ENCODE assay signal across 8 cellular contexts in genomic region chr15:89143503-89144162, GRCh38. TPM values are rescaled to one million over a fixed set of nuclear protein-coding genes. Genes with fewer than 3 reads are reported as not detected.
DNase-seq lines count a peak whose midpoint lies in the region; ATAC-seq, FAIRE-seq and TF ChIP-seq lines count a peak whose summit lies in the region.

No MANE protein-coding gene starts in this region.

- no peak for TF ChIP-seq EP300 in GM12878 (IDR thresholded peaks at IDR 0.05; ENCODE audit: borderline replicate concordance in 1 of 2, control insufficient read depth in 1 of 2, low read depth in 2 of 2, low read length in 2 of 2)

- no peak for TF ChIP-seq POLR2A in GM12878 (IDR thresholded peaks at IDR 0.05; ENCODE audit: low read depth, low read length)

- WGBS in GM12878 (ENCODE audit: insufficient coverage, insufficient replicate concordance, low lambda C conversion rate, missing lambda C conversion rate) = 69% methylated on average over 6 of the region's 6 CpGs

- H4K20me1 ChIP-seq in GM12878 (ENCODE audit: control insufficient read depth, insufficient read depth) = no peaks in the 10 kb centered on the region; the same call in 1 of the 2 replicates

- in situ Hi-C loops in GM12878 (cut with MboI) = no loop called here

- H3K9me3 ChIP-seq in GM12878 (replicated peaks; ENCODE audit: control insufficient read depth, insufficient read depth, low read length) = no peaks in the 10 kb centered on the region
- no peaks in the 10 kb centered on the region for H3K9me3 ChIP-seq in naive thymus-derived CD4-positive, alpha-beta T cell (ENCODE audit: control insufficient read depth in 2 of 3, low read length in 3 of 3)

- RAD21 ChIA-PET in GM12878 (lab: Charles Lee; ENCODE audit: unreplicated experiment) = interaction anchor here (1.0 to 1.5 kb wide), 2 partner anchors 14 to 100 kb away, joined by 3 read pairs; partner anchors contain the start of gene FANCI

- SMC1A ChIA-PET in GM12878 (lab: Charles Lee; ENCODE audit: uncharacterized antibody, unreplicated experiment) = interaction anchor here (0.6 to 0.8 kb wide), 2 partner anchors 56 to 72 kb away, joined by 3 to 4 read pairs; partner anchors contain the start of gene ABHD2

- H3K4me1 ChIP-seq in GM12878 (ENCODE audit: control insufficient read depth, insufficient read depth, low read length) = no peaks in the 10 kb centered on the region
- peaks cover 0 to 9% of the 10 kb centered on the region in 2 donors for H3K4me1 ChIP-seq in naive thymus-derived CD4-positive, alpha-beta T cell (ENCODE audit: control insufficient read depth in 2 of 2, insufficient read depth in 2 of 2, low read length in 2 of 2)

- H3K27me3 ChIP-seq in GM12878 (replicated peaks in 1 of 2; ENCODE audit: control insufficient read depth in 2 of 2, insufficient read depth in 2 of 2, low read length in 1 of 2) = no peaks in the 10 kb centered on the region
- no peaks in the 10 kb centered on the region for H3K27me3 ChIP-seq in naive thymus-derived CD4-positive, alpha-beta T cell (ENCODE audit: control insufficient read depth in 2 of 2, insufficient read depth in 2 of 2, low read length in 2 of 2)

- TF ChIP-seq CTCF in GM12878 (IDR thresholded peaks at IDR 0.05 in 2 of 3, conservative IDR thresholded peaks at IDR 0.05 in 1 of 3; ENCODE audit: control insufficient read depth in 2 of 3, extremely low read depth in 1 of 3, insufficient read depth in 1 of 3, low read depth in 3 of 3, low read length in 3 of 3) (no peak), GM20000 (IDR thresholded peaks at IDR 0.05; ENCODE audit: extremely low read depth, missing control alignments) (no peak)

- H3K27ac Mint-ChIP-seq in naive thymus-derived CD4-positive, alpha-beta T cell = no peak overlapping the region

- POLR2A ChIA-PET in GM12878 (lab: Charles Lee) = interaction anchor here (0.6 kb wide), 1 partner anchor 212 kb away, joined by 3 read pairs; no protein-coding TSS in a partner anchor
- POLR2A ChIA-PET in naive thymus-derived CD4-positive, alpha-beta T cell (lab: Charles Lee) = interaction anchor here (0.8 kb wide), 1 partner anchor 113 kb away, joined by 3 read pairs; no protein-coding TSS in a partner anchor

- H3K36me3 ChIP-seq in GM12878 (ENCODE audit: control insufficient read depth in 2 of 2, insufficient read depth in 2 of 2, low read length in 1 of 2) = peaks cover 2 to 9% of the 10 kb centered on the region in 2 experiments; a peak in 3 of 4 replicates
- H3K36me3 ChIP-seq in naive thymus-derived CD4-positive, alpha-beta T cell (ENCODE audit: control insufficient read depth in 2 of 3, insufficient read depth in 3 of 3, low read length in 3 of 3) = peaks cover 0 to 19% (median 5%) of the 10 kb centered on the region in 3 experiments

- H2AFZ ChIP-seq in GM12878 (ENCODE audit: control insufficient read depth, low read depth, low read length) = no peak overlapping the region

- H3K4me1 Mint-ChIP-seq in naive thymus-derived CD4-positive, alpha-beta T cell = peaks cover 0 to 21% (median 7%) of the 10 kb centered on the region in 7 donors

- ATAC-seq in GM12878 = peak; percentile 66
- peak; percentile 86 for ATAC-seq in naive thymus-derived CD4-positive, alpha-beta T cell

- no peak overlapping the region for H3K27ac ChIP-seq in GM12878 (ENCODE audit: control insufficient read depth, insufficient read depth)
- no peak overlapping the region for H3K27ac ChIP-seq in naive thymus-derived CD4-positive, alpha-beta T cell (ENCODE audit: low read depth, low read length)

- no peak for FAIRE-seq in GM12878 (lab: Jason Lieb, UNC)

- no peak overlapping the region for H3K4me2 ChIP-seq in GM12878 (ENCODE audit: control insufficient read depth, insufficient read depth)

- H3K36me3 Mint-ChIP-seq in naive thymus-derived CD4-positive, alpha-beta T cell = peaks cover 0 to 50% (median 11%) of the 10 kb centered on the region in 5 donors

- TF ChIP-seq RAD21 in GM12878 (IDR thresholded peaks at IDR 0.05; ENCODE audit: insufficient read depth, low read depth, low read length) = no peak

- BruUV-seq in GM12878 (replicated peaks; lab: Mats Ljungman, UMichigan) = no TSS peak

- no peak overlapping the region for H3K4me3 ChIP-seq in GM12878
- no peak overlapping the region for H3K4me3 ChIP-seq in naive thymus-derived CD4-positive, alpha-beta T cell (ENCODE audit: low read length)

- H3K4me3 Mint-ChIP-seq in naive thymus-derived CD4-positive, alpha-beta T cell = no peak overlapping the region

- no peak overlapping the region for H3K9ac ChIP-seq in GM12878 (ENCODE audit: control insufficient read depth, insufficient read depth, low read length)

- no peaks in the 10 kb centered on the region for H3K79me2 ChIP-seq in GM12878 (ENCODE audit: control insufficient read depth, insufficient read depth, low read length)

- intact Hi-C loops in GM12878 (cut with micrococcal nuclease; ENCODE audit: unreplicated experiment) = no loop called here
- intact Hi-C loops in naive thymus-derived CD4-positive, alpha-beta T cell (cut with micrococcal nuclease) = loop anchor here in 1 of 2 donors (1.0 kb wide), 1 partner anchor 14 kb away; no protein-coding TSS in a partner anchor
- intact Hi-C loops in posterior vena cava (cut with DNase I) = no loop called here

- no peaks in the 10 kb centered on the region for H3K9me3 Mint-ChIP-seq in naive thymus-derived CD4-positive, alpha-beta T cell

- peak; percentile 63 for DNase-seq in GM03348 (ENCODE audit: low spot score)
- DNase-seq in MV-4-11 (lab: John Stamatoyannopoulos, UW) = peak; percentile 94
- DNase-seq in GM12878 (ENCODE audit: low read depth, low spot score) = peak; percentile 21
- DNase-seq in naive thymus-derived CD4-positive, alpha-beta T cell = no peak
- DNase-seq in occipital lobe (lab: John Stamatoyannopoulos, UW) = no peak
- DNase-seq in GM20000 (ENCODE audit: low spot score) = no peak
- no peak for DNase-seq in activated CD4-positive, alpha-beta T cell treated with anti-CD3 and anti-CD28 coated beads, Interleukin-2, amount 50 U/mL, for 4 hours
- no peak for DNase-seq in posterior vena cava (ENCODE audit: low spot score)

- CTCF ChIA-PET in GM12878 (lab: Yijun Ruan, JAX) = interaction anchor here (0.7 to 1.7 kb wide), 4 partner anchors 14 to 28 kb away, joined by 3 to 8 read pairs (median 4); no protein-coding TSS in a partner anchor
- CTCF ChIA-PET in naive thymus-derived CD4-positive, alpha-beta T cell (lab: Charles Lee) = no interaction called here

- no peaks in the 10 kb centered on the region for H3K27me3 Mint-ChIP-seq in naive thymus-derived CD4-positive, alpha-beta T cell

TF ChIP-seq in GM12878, 131 proteins besides CTCF, POLR2A, EP300 and RAD21 (continues in another document):
- TF ChIP-seq ZNF207 (IDR thresholded peaks at IDR 0.05; ENCODE audit: borderline replicate concordance) = no peak
- TF ChIP-seq NFIC (IDR thresholded peaks at IDR 0.05; ENCODE audit: low read depth, low read length) = 0 out of 2 replicates have a peak, but pooled peaks have one; percentile 21
- TF ChIP-seq IRF5 (IDR thresholded peaks at IDR 0.05; ENCODE audit: borderline replicate concordance) = no peak

RNA-seq across cellular contexts. Expression of gene ABHD2, which starts 55.4 kb away (rescaled TPM):
- total RNA-seq in GM12878 (2013; cell fraction: nucleolus; rRNA removed) = 48.0 and 50.8 TPM in 2 replicates
- total RNA-seq in GM12878 (2014; rRNA removed) (19.6 and 19.7 TPM in 2 replicates), GM12878 (2014; rRNA removed; fragmentation: Illumina TruSeq; extraction: Trizol) (15.8 and 19.8 TPM in 2 replicates), GM12878 (2021) (33.6 and 38.7 TPM in 2 replicates), occipital lobe (55.2 TPM), posterior vena cava (100 to 1,000 TPM in 1 of 2 donors, 10 to 100 TPM in 1; 88.7 to 142 TPM)
- 7.0 TPM for polyA plus RNA-seq in GM12878 (2011; ENCODE audit: low read depth)
- polyA plus RNA-seq in GM12878 (2011; rRNA removed) (22.4 and 30.1 TPM in 2 replicates), GM12878 (2014; fragmentation: Illumina TruSeq; extraction: Trizol) (21.4 and 23.3 TPM in 2 replicates), GM12878 (2014; fragmentation: Nextera tagmentation; extraction: Ambion mirVana) (1 to 10 TPM; 1.2 to 4.7 TPM), GM12878 (2014; rRNA removed) (15.0 and 19.3 TPM in 2 replicates), GM12878 (2016; fragmentation: Nextera tagmentation; extraction: Ambion mirVana) (10 to 100 TPM; 21.0 to 21.2 TPM)
- 27.2 and 29.2 TPM in 2 replicates for polyA plus RNA-seq in GM12878 (2011; cell fraction: cytosol; rRNA removed)
- 16.7 and 18.6 TPM in 2 replicates for polyA plus RNA-seq in GM12878 (2011; cell fraction: nucleus; rRNA removed)
- 7.8 and 8.1 TPM in 2 replicates for polyA plus RNA-seq in GM12878 (2012)
- 82.8 and 105 TPM in 2 replicates for polyA minus RNA-seq in GM12878 (2011; rRNA and poly(A)+ RNA removed)
- polyA minus RNA-seq in GM12878 (2011; cell fraction: cytosol; rRNA and poly(A)+ RNA removed) = 17.2 and 18.7 TPM in 2 replicates
- 14.7 and 33.2 TPM in 2 replicates for polyA minus RNA-seq in GM12878 (2011; cell fraction: nucleus; rRNA and poly(A)+ RNA removed)
- total RNA-seq in naive thymus-derived CD4-positive, alpha-beta T cell = 10 to 100 TPM; 43.6 to 85.0 (median 67.7) TPM
- 10 to 100 TPM; 19.4 to 21.9 TPM for polyA plus RNA-seq in naive thymus-derived CD4-positive, alpha-beta T cell

Comparison
In these comparisons a context has a peak if more than half of its experiments do, and no peak if none do; other contexts are left out.
1. DNase-seq: peak in GM03348 (single experiment), MV-4-11 (single experiment) and GM12878 (single experiment); none in naive thymus-derived CD4-positive, alpha-beta T cell (0 of 9), occipital lobe (single experiment), GM20000 (single experiment), activated CD4-positive, alpha-beta T cell treated with anti-CD3 and anti-CD28 coated beads, Interleukin-2, amount 50 U/mL, for 4 hours (0 of 2) and posterior vena cava (single experiment).